ENCODE assay signal across 10 cellular contexts in genomic region chr2:234679766-234680687, GRCh38.
DNase-seq lines count a peak whose midpoint lies in the region; ATAC-seq and TF ChIP-seq lines count a peak whose summit lies in the region.
"Had no signal": no experiment of that assay in that cellular context is flagged by ENCODE, and none has a peak within 500 bp of the region (broad histone marks: within the 10 kb centered on the region; RNA-seq: fewer than 3 reads in every experiment).

No MANE protein-coding gene starts in this region.

- DNase-seq in A172 (ENCODE audit: low spot score) (peak; percentile 97), Panc1 (ENCODE audit: low read depth, low spot score) (peak; percentile 71), esophagus muscularis mucosa (ENCODE audit: extremely low spot score) (peak; percentile 93), mesendoderm (peak; percentile 46), medulla oblongata (ENCODE audit: extremely low spot score) (no peak), NCI-H2196 treated with DMSO at 0.1 percent for 48 hours (lab: John Stamatoyannopoulos, UW; ENCODE audit: unreplicated experiment) (no peak)
- no peak for DNase-seq in activated CD4-positive, CD25-positive, alpha-beta regulatory T cell treated with anti-CD3 and anti-CD28 coated beads, Interleukin-2, amount 50 U/mL, for 72 hours
- DNase-seq in activated CD4-positive, alpha-beta T cell treated with anti-CD3 and anti-CD28 coated beads for 1 hour: no peak

- no peak overlapping the region for H3K9ac ChIP-seq in mesendoderm (ENCODE audit: low read length)
- H3K9ac ChIP-seq: parathyroid adenoma had no signal

- in situ Hi-C loops in Panc1 (cut with HindIII; ENCODE audit: low pct_unique_long_range_greater_than_20kb, low sequenced_read_pairs): no loop called here

- no peak overlapping the region for H3K18ac ChIP-seq in mesendoderm (ENCODE audit: low read length)

- H3K9me3 ChIP-seq in Panc1 (ENCODE audit: control insufficient read depth, insufficient read depth, low read depth, low read length): no peaks in the 10 kb centered on the region
- H3K9me3 ChIP-seq in esophagus muscularis mucosa: no peaks in the 10 kb centered on the region

- no peak overlapping the region for H3K4me3 ChIP-seq in Panc1 (ENCODE audit: low read depth in 2 of 2, low read length in 2 of 2)
- no peak overlapping the region for H3K4me3 ChIP-seq in esophagus muscularis mucosa
- no peak overlapping the region for H3K4me3 ChIP-seq in mesendoderm (ENCODE audit: low read length)

- no peak overlapping the region for H3K23ac ChIP-seq in mesendoderm (ENCODE audit: low read length)

- intact Hi-C loops in Panc1 (cut with micrococcal nuclease; ENCODE audit: unreplicated experiment) (no loop called here), esophagus muscularis mucosa (cut with DNase I) (no loop called here)

- H3K27ac ChIP-seq in Panc1 (ENCODE audit: low read length) (peak overlapping the region; percentile 62), esophagus muscularis mucosa (replicated peaks in 1 of 4) (peak overlapping the region in 3 of 4 donors; percentile 49 to 65 (median 53)), mesendoderm (ENCODE audit: low read depth, low read length) (no peak overlapping the region)
- H3K27ac ChIP-seq: 22Rv1, parathyroid adenoma had no signal

- peak; percentile 93 for ATAC-seq in Panc1

- H2BK120ac ChIP-seq in mesendoderm (ENCODE audit: low read depth, low read length): no peak overlapping the region

- H3K36me3 ChIP-seq in Panc1 (ENCODE audit: control insufficient read depth, insufficient read depth, low read length) (no peaks in the 10 kb centered on the region), esophagus muscularis mucosa (no peaks in the 10 kb centered on the region), mesendoderm (ENCODE audit: control insufficient read depth, insufficient read depth, low read length) (no peaks in the 10 kb centered on the region)

- H2BK15ac ChIP-seq in mesendoderm (replicated peaks; ENCODE audit: low read depth): no peak overlapping the region

- no peak overlapping the region for H2BK5ac ChIP-seq in mesendoderm (ENCODE audit: low read length)

- TF ChIP-seq POLR2A in esophagus muscularis mucosa (IDR thresholded peaks at IDR 0.05; ENCODE audit: low read depth): no peak

- WGBS in esophagus muscularis mucosa: 49% methylated on average over 13 of the region's 13 CpGs
- no CpG with 5 or more reads among the region's 13 CpGs for WGBS in mesendoderm (ENCODE audit: extremely low coverage, insufficient coverage, low lambda C conversion rate)

- no peak overlapping the region for H3K4ac ChIP-seq in mesendoderm (ENCODE audit: low read depth, low read length)

- no TSS peak for BruUV-seq in Panc1 (replicated peaks; lab: Mats Ljungman, UMichigan)

- H3K56ac ChIP-seq in mesendoderm (ENCODE audit: low read length): no peak overlapping the region

- H4K8ac ChIP-seq in mesendoderm (ENCODE audit: low read depth, low read length): no peak overlapping the region

- CTCF ChIA-PET in Panc1 (lab: Charles Lee): interaction anchor here (0.6 kb wide), 1 partner anchor 721 kb away, joined by 13 read pairs; no protein-coding TSS in a partner anchor

- no peak for TF ChIP-seq EP300 in esophagus muscularis mucosa (IDR thresholded peaks at IDR 0.05)

- POLR2A ChIA-PET in Panc1 (lab: Charles Lee): no interaction called here

- no peak for TF ChIP-seq CTCF in Panc1 (IDR thresholded peaks at IDR 0.05)
- TF ChIP-seq CTCF in esophagus muscularis mucosa (IDR thresholded peaks at IDR 0.05): no peak

- H3K79me1 ChIP-seq in mesendoderm (ENCODE audit: low read length): no peaks in the 10 kb centered on the region

- H3K4me2 ChIP-seq in mesendoderm (ENCODE audit: low read length): no peak overlapping the region

- no peaks in the 10 kb centered on the region for H3K27me3 ChIP-seq in Panc1 (ENCODE audit: control insufficient read depth, insufficient read depth, low read length)
- H3K27me3 ChIP-seq in esophagus muscularis mucosa: no peaks in the 10 kb centered on the region
- no peaks in the 10 kb centered on the region for H3K27me3 ChIP-seq in mesendoderm (ENCODE audit: insufficient read depth, low read length, poor library complexity)

- no peak overlapping the region for H4K5ac ChIP-seq in mesendoderm (ENCODE audit: low read length)

- no peak overlapping the region for H2AK5ac ChIP-seq in mesendoderm (ENCODE audit: low read length)

- H3K4me1 ChIP-seq in Panc1 (ENCODE audit: control insufficient read depth, insufficient read depth, low read length): peaks cover 16% of the 10 kb centered on the region
- peaks cover 10 to 16% (median 15%) of the 10 kb centered on the region in 4 donors for H3K4me1 ChIP-seq in esophagus muscularis mucosa
- H3K4me1 ChIP-seq in mesendoderm (ENCODE audit: control insufficient read depth, low read depth, low read length): no peaks in the 10 kb centered on the region
- H3K4me1 ChIP-seq: parathyroid adenoma had no signal

- H3K79me2 ChIP-seq in mesendoderm (ENCODE audit: control insufficient read depth, insufficient read depth, low read length): no peaks in the 10 kb centered on the region
- H3K79me2 ChIP-seq: parathyroid adenoma had no signal

Comparison
In these comparisons a context has a peak if more than half of its experiments do, and no peak if none do; other contexts are left out.
1. DNase-seq: peak in A172 (single experiment), Panc1 (single experiment), esophagus muscularis mucosa (single experiment) and mesendoderm (single experiment); none in medulla oblongata (single experiment), activated CD4-positive, CD25-positive, alpha-beta regulatory T cell treated with anti-CD3 and anti-CD28 coated beads, Interleukin-2, amount 50 U/mL, for 72 hours (single experiment), activated CD4-positive, alpha-beta T cell treated with anti-CD3 and anti-CD28 coated beads for 1 hour (single experiment) and NCI-H2196 treated with DMSO at 0.1 percent for 48 hours (single experiment).